In genomic region chr7:131637846-131638245, GRCh38 we compare ENCODE assay signal across 18 cellular contexts.
DNase-seq lines count a peak whose midpoint lies in the region; ATAC-seq and TF ChIP-seq lines count a peak whose summit lies in the region.
"Had no signal": no experiment of that assay in that cellular context is flagged by ENCODE, and none has a peak within 500 bp of the region (broad histone marks: within the 10 kb centered on the region; RNA-seq: fewer than 3 reads in every experiment).

No MANE protein-coding gene starts in this region.

- peaks cover 66% of the 10 kb centered on the region for H3K4me1 Mint-ChIP-seq in Caco-2 (ENCODE audit: low read depth, unreplicated experiment)
- H3K4me1 Mint-ChIP-seq in nephron progenitor cell, result peaks cover 58% of the 10 kb centered on the region
- no peaks in the 10 kb centered on the region for H3K4me1 Mint-ChIP-seq in activated T-helper 17 cell treated with anti-CD3 and anti-CD28 coated beads, Interleukin-2, amount 50 U/mL, for 72 hours
- H3K4me1 Mint-ChIP-seq: CD4-positive, alpha-beta memory T cell; IgD-negative memory B cell had no signal

- H3K27ac Mint-ChIP-seq in Caco-2 (ENCODE audit: unreplicated experiment) (peak overlapping the region; percentile 73), nephron progenitor cell (peak overlapping the region; percentile 57)
- H3K27ac Mint-ChIP-seq in activated T-helper 17 cell treated with anti-CD3 and anti-CD28 coated beads, Interleukin-2, amount 50 U/mL, for 72 hours, result no peak overlapping the region
- H3K27ac Mint-ChIP-seq: CD4-positive, alpha-beta memory T cell; IgD-negative memory B cell had no signal

- TF ChIP-seq POLR2A in uterus (IDR thresholded peaks at IDR 0.05), result no peak

- no peak overlapping the region for H3K4me3 ChIP-seq in Caco-2 (ENCODE audit: low read depth, low read length)
- no peak overlapping the region for H3K4me3 ChIP-seq in HUES6 (ENCODE audit: low read depth, low read length)
- H3K4me3 ChIP-seq in uterus, result no peak overlapping the region
- H3K4me3 ChIP-seq: BLaER1 treated with 17β-estradiol and CSF1 and Interleukin-3, amounts not matched to agents 10 nM and 100 nM had no signal

- H3K27me3 ChIP-seq in Caco-2 (replicated peaks; ENCODE audit: control insufficient read depth, insufficient read depth, low read length) (no peaks in the 10 kb centered on the region), HUES6 (ENCODE audit: control insufficient read depth, insufficient read depth, low read length) (no peaks in the 10 kb centered on the region), uterus (no peaks in the 10 kb centered on the region)
- H3K27me3 ChIP-seq: BLaER1 treated with 17β-estradiol and CSF1 and Interleukin-3, amounts not matched to agents 10 nM and 100 nM had no signal

- H3K4me3 Mint-ChIP-seq in Caco-2 (ENCODE audit: unreplicated experiment) (no peak overlapping the region), nephron progenitor cell (no peak overlapping the region)
- H3K4me3 Mint-ChIP-seq in activated T-helper 17 cell treated with anti-CD3 and anti-CD28 coated beads, Interleukin-2, amount 50 U/mL, for 72 hours, result no peak overlapping the region
- H3K4me3 Mint-ChIP-seq: CD4-positive, alpha-beta memory T cell; IgD-negative memory B cell had no signal

- H3K4me1 ChIP-seq in Caco-2, result peaks cover 72% of the 10 kb centered on the region
- peaks cover 31% of the 10 kb centered on the region for H3K4me1 ChIP-seq in HUES6 (ENCODE audit: control insufficient read depth, insufficient read depth, low read length)
- peaks cover 0 to 3% of the 10 kb centered on the region in 2 donors for H3K4me1 ChIP-seq in uterus

- H3K27ac ChIP-seq in HUES6 (ENCODE audit: low read depth, low read length), result no peak overlapping the region
- no peak overlapping the region for H3K27ac ChIP-seq in uterus
- H3K27ac ChIP-seq: BLaER1 treated with 17β-estradiol and CSF1 and Interleukin-3, amounts not matched to agents 10 nM and 100 nM had no signal

- CTCF ChIA-PET in Caco-2 (lab: Charles Lee), result interaction anchor here (0.5 to 2.5 kb wide), 6 partner anchors 11 to 117 kb away, joined by 3 to 11 read pairs (median 6); no protein-coding TSS in a partner anchor

- no peaks in the 10 kb centered on the region for H3K27me3 Mint-ChIP-seq in Caco-2 (ENCODE audit: insufficient read depth, unreplicated experiment)
- peaks cover 30% of the 10 kb centered on the region for H3K27me3 Mint-ChIP-seq in nephron progenitor cell (ENCODE audit: low read depth, poor library complexity)
- H3K27me3 Mint-ChIP-seq in activated T-helper 17 cell treated with anti-CD3 and anti-CD28 coated beads, Interleukin-2, amount 50 U/mL, for 72 hours, result peaks cover 21% of the 10 kb centered on the region

- BruUV-seq in Caco-2 (replicated peaks; lab: Mats Ljungman, UMichigan), result no TSS peak

- H3K9me3 ChIP-seq in Caco-2 (no peaks in the 10 kb centered on the region), HUES6 (ENCODE audit: control insufficient read depth, insufficient read depth, low read depth, low read length) (no peaks in the 10 kb centered on the region), uterus (no peaks in the 10 kb centered on the region)
- H3K9me3 ChIP-seq: BLaER1 treated with 17β-estradiol and CSF1 and Interleukin-3, amounts not matched to agents 10 nM and 100 nM had no signal

- H3K9me3 Mint-ChIP-seq in Caco-2 (ENCODE audit: unreplicated experiment), result peaks cover 9% of the 10 kb centered on the region
- no peaks in the 10 kb centered on the region for H3K9me3 Mint-ChIP-seq in nephron progenitor cell
- no peaks in the 10 kb centered on the region for H3K9me3 Mint-ChIP-seq in activated T-helper 17 cell treated with anti-CD3 and anti-CD28 coated beads, Interleukin-2, amount 50 U/mL, for 72 hours
- H3K9me3 Mint-ChIP-seq: CD4-positive, alpha-beta memory T cell had no signal

- peak overlapping the region; percentile 18 for H3K9ac ChIP-seq in HUES6 (ENCODE audit: low read length)
- H3K9ac ChIP-seq: BLaER1 treated with 17β-estradiol and CSF1 and Interleukin-3, amounts not matched to agents 10 nM and 100 nM had no signal

- intact Hi-C loops in Caco-2 (cut with micrococcal nuclease; ENCODE audit: unreplicated experiment), result loop anchor here (1.0 to 2.0 kb wide), 3 partner anchors 12 to 17 kb away; no protein-coding TSS in a partner anchor
- intact Hi-C loops in uterus (cut with DNase I; ENCODE audit: low total_unique reads), result no loop called here

- DNase-seq in Caco-2 (peak; percentile 71 to 86), iPS-NIHi7 (ENCODE audit: extremely low spot score) (peak; percentile 67), nephron progenitor cell (no peak), uterus (no peak)
- DNase-seq: 8988T; CD4-positive, alpha-beta memory T cell; DMS153; NCI-H1105; NCI-H2029; NCI-H226; NCI-H510A treated with DMSO at 0.1 percent for 48 hours; NCI-H748 treated with DMSO at 0.1 percent for 48 hours had no signal

- POLR2A ChIA-PET in Caco-2 (lab: Charles Lee), result interaction anchor here (0.6 to 3.1 kb wide), 3 partner anchors 11 to 15 kb away, joined by 3 to 16 read pairs (median 12); no protein-coding TSS in a partner anchor

- ATAC-seq in GM18520 (IDR thresholded peaks at IDR 0.05; ENCODE audit: unreplicated experiment), result no peak
- no peak for ATAC-seq in activated T-helper 17 cell treated with anti-CD3 and anti-CD28 coated beads, Interleukin-2, amount 50 U/mL, for 72 hours (replicated peaks)
- ATAC-seq: Panc1 had no signal

- H3K36me3 ChIP-seq in Caco-2 (ENCODE audit: control insufficient read depth, insufficient read depth, low read length), result no peaks in the 10 kb centered on the region
- H3K36me3 ChIP-seq in HUES6 (ENCODE audit: control insufficient read depth, insufficient read depth, low read length), result no peaks in the 10 kb centered on the region
- H3K36me3 ChIP-seq in uterus, result no peaks in the 10 kb centered on the region
- H3K36me3 ChIP-seq: BLaER1 treated with 17β-estradiol and CSF1 and Interleukin-3, amounts not matched to agents 10 nM and 100 nM had no signal

- peaks cover 6% of the 10 kb centered on the region for H3K36me3 Mint-ChIP-seq in Caco-2 (ENCODE audit: insufficient read depth, unreplicated experiment)
- H3K36me3 Mint-ChIP-seq in nephron progenitor cell (ENCODE audit: low read depth), result no peaks in the 10 kb centered on the region
- no peaks in the 10 kb centered on the region for H3K36me3 Mint-ChIP-seq in activated T-helper 17 cell treated with anti-CD3 and anti-CD28 coated beads, Interleukin-2, amount 50 U/mL, for 72 hours (ENCODE audit: low read depth)
- H3K36me3 Mint-ChIP-seq: CD4-positive, alpha-beta memory T cell had no signal

- TF ChIP-seq CTCF in Caco-2 (IDR thresholded peaks at IDR 0.05; ENCODE audit: insufficient read depth in 1 of 2, low read depth in 1 of 2, low read length in 1 of 2, severe bottlenecking in 1 of 2, unreplicated experiment in 1 of 2) (no peak), nephron progenitor cell (IDR thresholded peaks at IDR 0.05) (no peak), uterus (IDR thresholded peaks at IDR 0.05) (no peak)

Comparison
In these comparisons a context has a peak if more than half of its experiments do, and no peak if none do; other contexts are left out.
1. DNase-seq: peak in Caco-2 (2 of 2) and iPS-NIHi7 (single experiment); none in nephron progenitor cell (single experiment) and uterus (0 of 2).